27 cellular contexts compared by ENCODE assay signal in genomic region chr4:1582227-1582626, GRCh38.
DNase-seq lines count a peak whose midpoint lies in the region; ATAC-seq and TF ChIP-seq lines count a peak whose summit lies in the region.
"Had no signal": no experiment of that assay in that cellular context is flagged by ENCODE, and none has a peak within 500 bp of the region (broad histone marks: within the 10 kb centered on the region; RNA-seq: fewer than 3 reads in every experiment).

No MANE protein-coding gene starts in this region.

- no peaks in the 10 kb centered on the region for H3K9me3 ChIP-seq in neutrophil
- H3K9me3 ChIP-seq: esophagus squamous epithelium, heart right ventricle had no signal

- no peak overlapping the region for H3K4me3 ChIP-seq in neutrophil (ENCODE audit: low read depth in 1 of 2, low read length in 1 of 2)
- H3K4me3 ChIP-seq: esophagus squamous epithelium, heart right ventricle, SK-N-MC had no signal

- H3K36me3 ChIP-seq in neutrophil = no peaks in the 10 kb centered on the region
- H3K36me3 ChIP-seq: esophagus squamous epithelium, heart right ventricle had no signal

- H3K27me3 ChIP-seq in neutrophil = peaks cover 7% of the 10 kb centered on the region

- ATAC-seq in Right ventricle myocardium superior (ENCODE audit: poor library complexity) (no peak), left ventricle myocardium superior (no peak), HG02678 (IDR thresholded peaks at IDR 0.05; ENCODE audit: unreplicated experiment) (no peak), SK-N-SH treated with all-trans-retinoic acid at 6 μM for 48 hours (no peak)
- ATAC-seq: HCT116; heart right ventricle; stimulated activated effector memory CD8-positive, alpha-beta T cell treated with anti-CD3 and anti-CD28 coated beads, Interleukin-12 subunit alpha, Interleukin-12 subunit beta, amount 100 ng/mL, for 72 hours had no signal

- intact Hi-C loops in Right ventricle myocardium superior (cut with DNase I) = no loop called here
- intact Hi-C loops in cardiac septum (cut with DNase I) = no loop called here
- intact Hi-C loops in left ventricle myocardium superior (cut with micrococcal nuclease) = no loop called here

- peaks cover 0 to 19% of the 10 kb centered on the region in 2 experiments for H3K4me1 ChIP-seq in neutrophil (ENCODE audit: control insufficient read depth in 1 of 2, insufficient read depth in 1 of 2, low read depth in 1 of 2, low read length in 1 of 2)

- TF ChIP-seq CTCF in neutrophil (IDR thresholded peaks at IDR 0.05) = no peak

- H3K27ac ChIP-seq in neutrophil = peak overlapping the region; percentile 69
- H3K27ac ChIP-seq: C4-2B, heart right ventricle, SK-N-MC had no signal

- DNase-seq in Right ventricle myocardium superior (peak; percentile 69), cardiac septum (ENCODE audit: low spot score) (no peak), left ventricle myocardium superior (peak; percentile 63), H4 (ENCODE audit: low spot score) (no peak)
- DNase-seq in activated CD4-positive, alpha-beta T cell treated with anti-CD3 and anti-CD28 coated beads for 4 hours = no peak
- DNase-seq: 8988T; activated CD4-positive, alpha-beta T cell treated with anti-CD3 and anti-CD28 coated beads, Interleukin-2, amount 50 U/mL, for 4 hours; activated naive CD4-positive, alpha-beta T cell; Calu3; DMS79; esophagus squamous epithelium; foreskin melanocyte; GDM1; KBM-7; kidney glomerular epithelial cell; NCI-H2029 treated with DMSO at 0.1 percent for 48 hours; NCI-H524 treated with DMSO at 0.1 percent for 48 hours; stimulated activated CD4-positive, alpha-beta T cell treated with anti-CD3 and anti-CD28 coated beads, Interleukin-15, amount 100 ng/mL, for 24 hours; trophoblast cell had no signal

TF ChIP-seq in SK-N-SH treated with all-trans-retinoic acid at 6 μM for 48 hours, 23 proteins besides CTCF, POLR2A, EP300 and RAD21:
- TF ChIP-seq ZNF565 (CRISPR knock-in tag; conservative IDR thresholded peaks at IDR 0.05; ENCODE audit: low read depth) (no peak), PPARA (CRISPR knock-in tag; IDR thresholded peaks at IDR 0.05; ENCODE audit: borderline replicate concordance) (no peak), POU6F1 (CRISPR knock-in tag; IDR thresholded peaks at IDR 0.05; ENCODE audit: borderline replicate concordance, low read depth) (no peak), OSR1 (CRISPR knock-in tag; IDR thresholded peaks at IDR 0.05) (no peak), ARNTL (CRISPR knock-in tag; IDR thresholded peaks at IDR 0.05; ENCODE audit: borderline replicate concordance, low read depth) (no peak), SNAI2 (CRISPR knock-in tag; IDR thresholded peaks at IDR 0.05) (no peak), CSDC2 (CRISPR knock-in tag; IDR thresholded peaks at IDR 0.05) (no peak), ZNF70 (CRISPR knock-in tag; IDR thresholded peaks at IDR 0.05) (no peak), ZC3H10 (CRISPR knock-in tag; IDR thresholded peaks at IDR 0.05) (no peak), ISL1 (CRISPR knock-in tag; IDR thresholded peaks at IDR 0.05) (no peak), GLIS3 (CRISPR knock-in tag; IDR thresholded peaks at IDR 0.05) (no peak), RARB (CRISPR knock-in tag; IDR thresholded peaks at IDR 0.05) (no peak), BACH2 (CRISPR knock-in tag; IDR thresholded peaks at IDR 0.05; ENCODE audit: borderline replicate concordance) (no peak), TOX (CRISPR knock-in tag; IDR thresholded peaks at IDR 0.05; ENCODE audit: borderline replicate concordance) (no peak), TCF4 (CRISPR knock-in tag; IDR thresholded peaks at IDR 0.05; ENCODE audit: borderline replicate concordance) (no peak)
- TF ChIP-seq, protein P1, sequence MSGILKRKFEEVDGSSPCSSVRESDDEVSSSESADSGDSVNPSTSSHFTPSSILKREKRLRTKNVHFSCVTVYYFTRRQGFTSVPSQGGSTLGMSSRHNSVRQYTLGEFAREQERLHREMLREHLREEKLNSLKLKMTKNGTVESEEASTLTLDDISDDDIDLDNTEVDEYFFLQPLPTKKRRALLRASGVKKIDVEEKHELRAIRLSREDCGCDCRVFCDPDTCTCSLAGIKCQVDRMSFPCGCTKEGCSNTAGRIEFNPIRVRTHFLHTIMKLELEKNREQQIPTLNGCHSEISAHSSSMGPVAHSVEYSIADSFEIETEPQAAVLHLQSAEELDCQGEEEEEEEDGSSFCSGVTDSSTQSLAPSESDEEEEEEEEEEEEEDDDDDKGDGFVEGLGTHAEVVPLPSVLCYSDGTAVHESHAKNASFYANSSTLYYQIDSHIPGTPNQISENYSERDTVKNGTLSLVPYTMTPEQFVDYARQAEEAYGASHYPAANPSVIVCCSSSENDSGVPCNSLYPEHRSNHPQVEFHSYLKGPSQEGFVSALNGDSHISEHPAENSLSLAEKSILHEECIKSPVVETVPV (CRISPR knock-in tag; IDR thresholded peaks at IDR 0.05) = no peak
- TF ChIP-seq, protein P2, sequence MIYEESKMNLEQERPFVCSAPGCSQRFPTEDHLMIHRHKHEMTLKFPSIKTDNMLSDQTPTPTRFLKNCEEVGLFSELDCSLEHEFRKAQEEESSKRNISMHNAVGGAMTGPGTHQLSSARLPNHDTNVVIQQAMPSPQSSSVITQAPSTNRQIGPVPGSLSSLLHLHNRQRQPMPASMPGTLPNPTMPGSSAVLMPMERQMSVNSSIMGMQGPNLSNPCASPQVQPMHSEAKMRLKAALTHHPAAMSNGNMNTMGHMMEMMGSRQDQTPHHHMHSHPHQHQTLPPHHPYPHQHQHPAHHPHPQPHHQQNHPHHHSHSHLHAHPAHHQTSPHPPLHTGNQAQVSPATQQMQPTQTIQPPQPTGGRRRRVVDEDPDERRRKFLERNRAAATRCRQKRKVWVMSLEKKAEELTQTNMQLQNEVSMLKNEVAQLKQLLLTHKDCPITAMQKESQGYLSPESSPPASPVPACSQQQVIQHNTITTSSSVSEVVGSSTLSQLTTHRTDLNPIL (CRISPR knock-in tag; IDR thresholded peaks at IDR 0.05; ENCODE audit: low read depth) = no peak
TF ChIP-seq in SK-N-SH treated with all-trans-retinoic acid at 6 μM for 48 hours: peak in this region for 0.

Comparison
In these comparisons a context has a peak if more than half of its experiments do, and no peak if none do; other contexts are left out.
1. DNase-seq: peak in Right ventricle myocardium superior (single experiment) and left ventricle myocardium superior (single experiment); none in cardiac septum (single experiment), activated CD4-positive, alpha-beta T cell treated with anti-CD3 and anti-CD28 coated beads for 4 hours (0 of 2) and H4 (single experiment).